ENCODE assay signal across 8 cellular contexts in the genomic region with DNA sequence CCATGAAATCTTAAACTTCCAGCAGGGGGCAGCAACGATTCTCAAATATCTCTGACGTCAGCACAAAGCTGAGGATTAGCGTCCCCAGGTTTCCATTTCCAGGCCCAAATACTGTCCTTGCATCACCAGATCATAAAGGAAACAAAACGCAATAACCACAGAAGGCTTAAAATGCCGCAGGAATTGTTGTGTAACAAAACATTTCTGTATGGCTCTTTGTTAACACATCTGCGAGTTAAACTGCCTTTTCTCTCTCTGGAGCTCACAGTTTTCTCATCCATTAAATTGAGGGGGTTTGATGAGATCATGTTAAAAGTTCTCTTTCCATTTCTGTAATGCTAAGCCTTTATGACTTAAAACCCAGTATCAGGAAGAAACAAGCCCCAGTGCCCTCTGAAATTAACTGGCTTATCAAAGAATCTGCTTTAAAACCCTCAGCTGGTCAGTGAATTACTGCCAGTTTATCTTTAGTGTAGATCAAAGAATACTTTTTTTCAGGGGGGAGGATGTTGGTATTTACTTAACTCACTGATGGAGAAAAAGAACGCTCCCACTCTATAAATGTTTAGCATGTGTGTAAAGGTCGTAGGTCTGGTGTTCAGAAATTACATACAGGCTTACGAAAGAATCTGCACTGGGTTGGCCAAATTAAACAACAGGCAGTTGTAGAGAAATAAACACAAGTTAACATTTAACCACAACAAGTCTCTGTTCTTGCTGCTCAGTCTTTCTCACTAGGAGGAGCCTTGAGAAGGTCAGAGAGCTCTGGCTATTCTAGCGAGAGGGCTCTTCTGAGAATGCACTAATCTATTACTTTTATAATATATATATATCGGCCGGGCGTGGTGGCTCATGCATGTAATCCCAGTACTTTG. TPM values are rescaled to one million over a fixed set of nuclear protein-coding genes. Genes with fewer than 3 reads are reported as not detected.
DNase-seq lines count a peak whose midpoint lies in the region; ATAC-seq, FAIRE-seq and TF ChIP-seq lines count a peak whose summit lies in the region.

No MANE protein-coding gene starts in this region.

- POLR2A ChIA-PET in CD8-positive, alpha-beta T cell (lab: Charles Lee) = interaction anchor here (0.6 to 2.1 kb wide), 5 partner anchors 14 to 1238 kb away, joined by 3 to 11 read pairs (median 3); a partner anchor contains a TSS
- POLR2A ChIA-PET in HEK293T (lab: Yijun Ruan, JAX) = interaction anchor here (0.7 to 2.1 kb wide), 3 partner anchors 14 to 365 kb away, joined by 3 to 14 read pairs (median 3); a partner anchor contains a TSS

- CTCF ChIA-PET in CD8-positive, alpha-beta T cell (lab: Charles Lee) = interaction anchor here (0.6 to 3.3 kb wide), 50 partner anchors 8 to 360 kb away, joined by 3 to 19 read pairs (median 4); a partner anchor contains a TSS
- CTCF ChIA-PET in HEK293T (lab: Yijun Ruan, JAX) = interaction anchor here (0.6 to 2.9 kb wide), 11 partner anchors 8 to 539 kb away, joined by 3 to 8 read pairs (median 4); no protein-coding TSS in a partner anchor

- no peaks in the 10 kb centered on the region for H3K27me3 ChIP-seq in CD8-positive, alpha-beta T cell (ENCODE audit: insufficient read depth, low read length)
- H3K27me3 ChIP-seq in right lobe of liver = no peaks in the 10 kb centered on the region

- H3K4me1 Mint-ChIP-seq in CD8-positive, alpha-beta T cell (ENCODE audit: low read depth) = peaks cover 6% of the 10 kb centered on the region

- WGBS in right lobe of liver (ENCODE audit: insufficient coverage, low coverage, low lambda C conversion rate, missing lambda C conversion rate) = 10% methylated on average over 13 of the region's 13 CpGs

- intact Hi-C loops in CD8-positive, alpha-beta T cell (cut with DNase I, micrococcal nuclease) = loop anchor here (1.0 to 10.0 kb wide), 10 partner anchors 28 to 1256 kb away; a partner anchor contains a TSS
- intact Hi-C loops in right lobe of liver (cut with DNase I) = loop anchor here in 1 of 2 donors (10.0 kb wide), 1 partner anchor 358 kb away; a partner anchor contains a TSS

- peak; percentile 55 for FAIRE-seq in colon (lab: Jason Lieb, UNC)

- peaks cover 4% of the 10 kb centered on the region for H3K4me1 ChIP-seq in CD8-positive, alpha-beta T cell (ENCODE audit: insufficient read depth, low read length)
- H3K4me1 ChIP-seq in right lobe of liver = peaks cover 0 to 26% (median 6%) of the 10 kb centered on the region in 4 donors

- no peak overlapping the region for H3K27ac ChIP-seq in CD8-positive, alpha-beta T cell (ENCODE audit: low read depth, low read length)
- H3K27ac ChIP-seq in right lobe of liver = peak overlapping the region; percentile 53 to 90 (median 86)

- H3K4me3 Mint-ChIP-seq in CD8-positive, alpha-beta T cell = no peak overlapping the region

- TF ChIP-seq CTCF in CD8-positive, alpha-beta T cell (IDR thresholded peaks at IDR 0.05) = peak; percentile 80
- TF ChIP-seq CTCF in right lobe of liver (IDR thresholded peaks at IDR 0.05) = peak; percentile 64 to 78 (median 70)

- H3K36me3 ChIP-seq in CD8-positive, alpha-beta T cell (ENCODE audit: insufficient read depth, low read length) = no peaks in the 10 kb centered on the region
- H3K36me3 ChIP-seq in right lobe of liver = no peaks in the 10 kb centered on the region

- H3K9me3 ChIP-seq in CD8-positive, alpha-beta T cell (ENCODE audit: low read length) = no peaks in the 10 kb centered on the region
- no peaks in the 10 kb centered on the region for H3K9me3 ChIP-seq in right lobe of liver

- no peaks in the 10 kb centered on the region for H3K9me3 Mint-ChIP-seq in CD8-positive, alpha-beta T cell

- no peak for TF ChIP-seq POLR2A in right lobe of liver (IDR thresholded peaks at IDR 0.05)

- no peaks in the 10 kb centered on the region for H3K36me3 Mint-ChIP-seq in CD8-positive, alpha-beta T cell

- peak overlapping the region; percentile 0 for H3K27ac Mint-ChIP-seq in CD8-positive, alpha-beta T cell

- H3K27me3 Mint-ChIP-seq in CD8-positive, alpha-beta T cell (ENCODE audit: low read depth) = no peaks in the 10 kb centered on the region

- DNase-seq in CD8-positive, alpha-beta T cell = peak; percentile 27 to 78 (median 62)
- DNase-seq in HEK293T (ENCODE audit: extremely low spot score) = peak; percentile 68
- peak; percentile 28 for DNase-seq in NCI-H510A (lab: John Stamatoyannopoulos, UW)
- peak; percentile 68 to 82 for DNase-seq in activated CD4-positive, alpha-beta T cell treated with anti-CD3 and anti-CD28 coated beads for 4 hours
- DNase-seq in right lobe of liver = peak in 2 of 3 donors; percentile 30 to 80
- DNase-seq in stimulated activated CD4-positive, alpha-beta T cell treated with anti-CD3 and anti-CD28 coated beads, Interleukin-4, amount 100 ng/mL, for 24 hours = peak; percentile 81

- H3K4me3 ChIP-seq in CD8-positive, alpha-beta T cell (ENCODE audit: low read depth, low read length) = no peak overlapping the region
- peak overlapping the region in 2 of 3 donors; percentile 21 to 28 for H3K4me3 ChIP-seq in right lobe of liver

- peak; percentile 85 for ATAC-seq in CD8-positive, alpha-beta T cell
- ATAC-seq in right lobe of liver (peak; percentile 83 to 91 (median 85)), HG03378 (IDR thresholded peaks at IDR 0.05; ENCODE audit: unreplicated experiment) (no peak)

TF ChIP-seq in HEK293T, 16 proteins besides CTCF, POLR2A, EP300 and RAD21:
- TF ChIP-seq CTBP1 (IDR thresholded peaks at IDR 0.05; ENCODE audit: borderline replicate concordance) (no peak), ELF4 (IDR thresholded peaks at IDR 0.05) (no peak), FOXA1 (IDR thresholded peaks at IDR 0.05) (no peak), SUZ12 (IDR thresholded peaks at IDR 0.05) (no peak), TARDBP (IDR thresholded peaks at IDR 0.05) (no peak), LEF1 (IDR thresholded peaks at IDR 0.05; ENCODE audit: borderline replicate concordance) (no peak), ARNT (IDR thresholded peaks at IDR 0.05) (no peak), FOXM1 (IDR thresholded peaks at IDR 0.05; ENCODE audit: borderline replicate concordance) (no peak), L3MBTL2 (conservative IDR thresholded peaks at IDR 0.05) (no peak), NFRKB (IDR thresholded peaks at IDR 0.05) (no peak), ZNF384 (IDR thresholded peaks at IDR 0.05) (no peak), FOXK2 (IDR thresholded peaks at IDR 0.05) (no peak), HDGF (IDR thresholded peaks at IDR 0.05; ENCODE audit: borderline replicate concordance) (no peak)
- TF ChIP-seq, protein P1, sequence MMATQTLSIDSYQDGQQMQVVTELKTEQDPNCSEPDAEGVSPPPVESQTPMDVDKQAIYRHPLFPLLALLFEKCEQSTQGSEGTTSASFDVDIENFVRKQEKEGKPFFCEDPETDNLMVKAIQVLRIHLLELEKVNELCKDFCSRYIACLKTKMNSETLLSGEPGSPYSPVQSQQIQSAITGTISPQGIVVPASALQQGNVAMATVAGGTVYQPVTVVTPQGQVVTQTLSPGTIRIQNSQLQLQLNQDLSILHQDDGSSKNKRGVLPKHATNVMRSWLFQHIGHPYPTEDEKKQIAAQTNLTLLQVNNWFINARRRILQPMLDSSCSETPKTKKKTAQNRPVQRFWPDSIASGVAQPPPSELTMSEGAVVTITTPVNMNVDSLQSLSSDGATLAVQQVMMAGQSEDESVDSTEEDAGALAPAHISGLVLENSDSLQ (IDR thresholded peaks at IDR 0.05) = no peak

RNA-seq across cellular contexts. Expression of a gene that starts 10.6 kb away (rescaled TPM):
- total RNA-seq in CD8-positive, alpha-beta T cell = 10 to 100 TPM; 37.5 to 42.7 TPM
- total RNA-seq in right lobe of liver = 10 to 100 TPM in 5 of 6 experiments, 1 to 10 TPM in 1; 9.6 to 14.5 (median 13.5) TPM

RNA-seq across cellular contexts. Expression of a gene that starts 28.0 kb away (rescaled TPM):
- 10 to 100 TPM; 16.2 to 18.6 TPM for total RNA-seq in CD8-positive, alpha-beta T cell
- 10 to 100 TPM; 19.1 to 42.1 (median 30.5) TPM for total RNA-seq in right lobe of liver

RNA-seq across cellular contexts. Expression of a gene that starts 44.8 kb away (rescaled TPM):
- under 1 TPM; 0.60 to 0.92 TPM for total RNA-seq in CD8-positive, alpha-beta T cell
- total RNA-seq in right lobe of liver = 1 to 10 TPM; 1.6 to 9.9 (median 2.6) TPM

RNA-seq across cellular contexts. Expression of a gene that starts 56.9 kb away (rescaled TPM):
- 10 to 100 TPM; 44.9 to 50.0 TPM for total RNA-seq in CD8-positive, alpha-beta T cell
- 10 to 100 TPM in 3 of 6 experiments, 1 to 10 TPM in 3; 6.9 to 11.3 (median 9.4) TPM for total RNA-seq in right lobe of liver

RNA-seq across cellular contexts. Expression of a gene that starts 57.1 kb away (rescaled TPM):
- 10 to 100 TPM; 19.3 to 19.6 TPM for total RNA-seq in CD8-positive, alpha-beta T cell
- 10 to 100 TPM; 16.0 to 35.5 (median 25.3) TPM for total RNA-seq in right lobe of liver

Comparison
In these comparisons a context has a peak if more than half of its experiments do, and no peak if none do; other contexts are left out.
1. DNase-seq: peak in every context shown above with its lines; median percentile 81 in stimulated activated CD4-positive, alpha-beta T cell treated with anti-CD3 and anti-CD28 coated beads, Interleukin-4, amount 100 ng/mL, for 24 hours; 75 in activated CD4-positive, alpha-beta T cell treated with anti-CD3 and anti-CD28 coated beads for 4 hours; 68 in HEK293T; 62 in CD8-positive, alpha-beta T cell; 55 in right lobe of liver; 28 in NCI-H510A.